ENCODE assay signal across 22 cellular contexts in genomic region chr14:102537981-102538597, GRCh38. TPM values are rescaled to one million over a fixed set of nuclear protein-coding genes. Genes with fewer than 3 reads are reported as not detected.
DNase-seq lines count a peak whose midpoint lies in the region; ATAC-seq and TF ChIP-seq lines count a peak whose summit lies in the region.
"Had no signal": no experiment of that assay in that cellular context is flagged by ENCODE, and none has a peak within 500 bp of the region (broad histone marks: within the 10 kb centered on the region; RNA-seq: fewer than 3 reads in every experiment).

No MANE protein-coding gene starts in this region.

- H3K36me3 Mint-ChIP-seq in T-helper 17 cell (ENCODE audit: low read depth) = peaks cover 2% of the 10 kb centered on the region
- H3K36me3 Mint-ChIP-seq in stimulated activated memory B cell treated with anti-CD40 and anti-IgM and Interleukin-4, amounts not matched to agents 10 μg/mL and 1 μg/mL and 100 μg/mL, for 72 hours = no peaks in the 10 kb centered on the region
- no peaks in the 10 kb centered on the region for H3K36me3 Mint-ChIP-seq in CD8-positive, alpha-beta T cell

- 72% methylated on average over 15 of the region's 15 CpGs for WGBS in hepatocyte (ENCODE audit: low lambda C conversion rate, missing lambda C conversion rate)

- CTCF ChIA-PET in CD8-positive, alpha-beta T cell (lab: Charles Lee) = interaction anchor here (1.2 to 2.0 kb wide), 3 partner anchors 10 to 56 kb away, joined by 3 to 6 read pairs (median 5); no protein-coding TSS in a partner anchor

- TF ChIP-seq CTCF in hepatocyte (IDR thresholded peaks at IDR 0.05; ENCODE audit: poor library complexity) = no peak
- no peak for TF ChIP-seq CTCF in CD8-positive, alpha-beta T cell (IDR thresholded peaks at IDR 0.05)

- H3K4me2 ChIP-seq in hepatocyte = no peak overlapping the region
- H3K4me2 ChIP-seq: KMS-11 had no signal

- no peaks in the 10 kb centered on the region for H3K9me3 Mint-ChIP-seq in stimulated activated memory B cell treated with anti-CD40 and anti-IgM and Interleukin-4, amounts not matched to agents 10 μg/mL and 1 μg/mL and 100 μg/mL, for 72 hours
- no peaks in the 10 kb centered on the region for H3K9me3 Mint-ChIP-seq in CD8-positive, alpha-beta T cell
- H3K9me3 Mint-ChIP-seq: HFFc6; T-helper 1 cell treated with Interleukin-12 subunit alpha and Interleukin-12 subunit beta and Interleukin-4 antibody, amounts not matched to agents 30 μg/mL and 1 μg/mL, for 36 hours had no signal

- POLR2A ChIA-PET in CD8-positive, alpha-beta T cell (lab: Charles Lee) = no interaction called here

- H3K27me3 ChIP-seq in H7 (ENCODE audit: control insufficient read depth, insufficient read depth, low read length) = no peaks in the 10 kb centered on the region
- H3K27me3 ChIP-seq in hepatocyte = no peaks in the 10 kb centered on the region
- H3K27me3 ChIP-seq in CD8-positive, alpha-beta T cell (ENCODE audit: insufficient read depth, low read length) = no peaks in the 10 kb centered on the region

- H3K27ac Mint-ChIP-seq in T-helper 17 cell = peak overlapping the region; percentile 6
- H3K27ac Mint-ChIP-seq in stimulated activated memory B cell treated with anti-CD40 and anti-IgM and Interleukin-4, amounts not matched to agents 10 μg/mL and 1 μg/mL and 100 μg/mL, for 72 hours = peak overlapping the region; percentile 32
- no peak overlapping the region for H3K27ac Mint-ChIP-seq in CD8-positive, alpha-beta T cell
- H3K27ac Mint-ChIP-seq: HFFc6; T-helper 1 cell treated with Interleukin-12 subunit alpha and Interleukin-12 subunit beta and Interleukin-4 antibody, amounts not matched to agents 30 μg/mL and 1 μg/mL, for 36 hours had no signal

- H3K9me2 ChIP-seq in hepatocyte (replicated peaks; ENCODE audit: insufficient read depth) = no peaks in the 10 kb centered on the region

- DNase-seq in H7 (peak; percentile 40), T-helper 17 cell (no peak), hepatocyte (ENCODE audit: low spot score) (peak; percentile 3), T-helper 1 cell (no peak)
- no peak for DNase-seq in CD8-positive, alpha-beta T cell
- DNase-seq: EL; GF-D8; HFFc6; NCI-H1105; NCI-H146; NCI-H2029; NCI-H2227 treated with DMSO at 0.1 percent for 48 hours; NCI-H510A treated with DMSO at 0.1 percent for 48 hours; NCI-H748 treated with DMSO at 0.1 percent for 48 hours; NK-92 treated with Interleukin-12 subunit alpha and Interleukin-12 subunit beta, amount 100 ng/mL, for 24 hours; SIG-M5 had no signal

- no peak for ATAC-seq in T-helper 17 cell
- ATAC-seq in stimulated activated memory B cell treated with anti-CD40 and anti-IgM and Interleukin-4, amounts not matched to agents 10 μg/mL and 1 μg/mL and 100 μg/mL, for 72 hours = no peak
- no peak for ATAC-seq in HG02798 (IDR thresholded peaks at IDR 0.05; ENCODE audit: poor library complexity, unreplicated experiment)
- ATAC-seq in CD8-positive, alpha-beta T cell = no peak

- no peaks in the 10 kb centered on the region for H3K27me3 Mint-ChIP-seq in T-helper 17 cell
- H3K27me3 Mint-ChIP-seq in stimulated activated memory B cell treated with anti-CD40 and anti-IgM and Interleukin-4, amounts not matched to agents 10 μg/mL and 1 μg/mL and 100 μg/mL, for 72 hours = peaks cover 9% of the 10 kb centered on the region
- peaks cover 3% of the 10 kb centered on the region for H3K27me3 Mint-ChIP-seq in CD8-positive, alpha-beta T cell (ENCODE audit: low read depth)

- H3K4me1 Mint-ChIP-seq in T-helper 17 cell = no peaks in the 10 kb centered on the region
- H3K4me1 Mint-ChIP-seq in stimulated activated memory B cell treated with anti-CD40 and anti-IgM and Interleukin-4, amounts not matched to agents 10 μg/mL and 1 μg/mL and 100 μg/mL, for 72 hours = peaks cover 7% of the 10 kb centered on the region
- no peaks in the 10 kb centered on the region for H3K4me1 Mint-ChIP-seq in CD8-positive, alpha-beta T cell (ENCODE audit: low read depth)

- H2AFZ ChIP-seq in hepatocyte = no peak overlapping the region

- H3K4me3 ChIP-seq in H7 (ENCODE audit: insufficient read depth, low read depth, low read length) (no peak overlapping the region), hepatocyte (no peak overlapping the region)
- H3K4me3 ChIP-seq in CD8-positive, alpha-beta T cell (ENCODE audit: low read depth, low read length) = no peak overlapping the region

- no peaks in the 10 kb centered on the region for H4K20me1 ChIP-seq in hepatocyte (ENCODE audit: insufficient read depth, poor library complexity, severe bottlenecking)

- H3K4me3 Mint-ChIP-seq in T-helper 17 cell = no peak overlapping the region
- H3K4me3 Mint-ChIP-seq in stimulated activated memory B cell treated with anti-CD40 and anti-IgM and Interleukin-4, amounts not matched to agents 10 μg/mL and 1 μg/mL and 100 μg/mL, for 72 hours = no peak overlapping the region
- H3K4me3 Mint-ChIP-seq in CD8-positive, alpha-beta T cell = no peak overlapping the region
- H3K4me3 Mint-ChIP-seq: HFFc6; T-helper 1 cell treated with Interleukin-12 subunit alpha and Interleukin-12 subunit beta and Interleukin-4 antibody, amounts not matched to agents 30 μg/mL and 1 μg/mL, for 36 hours had no signal

- no peak overlapping the region for H3K27ac ChIP-seq in hepatocyte
- H3K27ac ChIP-seq in CD8-positive, alpha-beta T cell (ENCODE audit: low read depth, low read length) = no peak overlapping the region
- H3K27ac ChIP-seq: C4-2B, HL-60, KMS-11 had no signal

- intact Hi-C loops in CD8-positive, alpha-beta T cell (cut with DNase I, micrococcal nuclease) = no loop called here

- H3K79me2 ChIP-seq in hepatocyte = no peaks in the 10 kb centered on the region

- no peaks in the 10 kb centered on the region for H3K9me3 ChIP-seq in T-helper 17 cell (ENCODE audit: control insufficient read depth, low read length, poor library complexity, severe bottlenecking)
- no peaks in the 10 kb centered on the region for H3K9me3 ChIP-seq in hepatocyte (ENCODE audit: low read depth)
- no peaks in the 10 kb centered on the region for H3K9me3 ChIP-seq in CD8-positive, alpha-beta T cell (ENCODE audit: low read length)

- peaks cover 25% of the 10 kb centered on the region for H3K4me1 ChIP-seq in hepatocyte (ENCODE audit: insufficient read depth)
- no peaks in the 10 kb centered on the region for H3K4me1 ChIP-seq in CD8-positive, alpha-beta T cell (ENCODE audit: insufficient read depth, low read length)

- H3K36me3 ChIP-seq in H7 (replicated peaks; ENCODE audit: control insufficient read depth, insufficient read depth, low read length) (no peaks in the 10 kb centered on the region), hepatocyte (replicated peaks; ENCODE audit: insufficient read depth, low read depth) (no peaks in the 10 kb centered on the region)
- H3K36me3 ChIP-seq in CD8-positive, alpha-beta T cell (ENCODE audit: insufficient read depth, low read length) = no peaks in the 10 kb centered on the region

RNA-seq across cellular contexts. Expression of gene ANKRD9, which starts 28.5 kb away (rescaled TPM):
- 52.0 and 55.7 TPM in 2 replicates for total RNA-seq in H7 (2014; rRNA removed; shearing (Covaris generic))
- total RNA-seq in T-helper 17 cell (10 to 100 TPM in 1 of 2 donors, 1 to 10 TPM in 1; 3.3 to 17.6 TPM), hepatocyte (43.8 and 46.5 TPM in 2 replicates)
- polyA plus RNA-seq in hepatocyte = 88.1 and 90.7 TPM in 2 replicates
- total RNA-seq in CD8-positive, alpha-beta T cell = 1 to 10 TPM; 4.7 to 5.0 TPM

RNA-seq across cellular contexts. Expression of gene RCOR1, which starts 54.4 kb away (rescaled TPM):
- 13.9 and 17.3 TPM in 2 replicates for total RNA-seq in H7 (2014; rRNA removed; shearing (Covaris generic))
- 10 to 100 TPM; 17.9 to 33.5 TPM for total RNA-seq in T-helper 17 cell
- 27.0 and 30.2 TPM in 2 replicates for total RNA-seq in hepatocyte
- polyA plus RNA-seq in hepatocyte = 9.9 and 12.2 TPM in 2 replicates
- total RNA-seq in CD8-positive, alpha-beta T cell = 10 to 100 TPM; 31.7 to 34.4 TPM

Comparison
In these comparisons a context has a peak if more than half of its experiments do, and no peak if none do; other contexts are left out.
1. DNase-seq: peak in H7 (single experiment) and hepatocyte (single experiment); none in T-helper 17 cell (0 of 3), CD8-positive, alpha-beta T cell (0 of 7) and T-helper 1 cell (0 of 5).